In genomic region chr14:22370084-22370847, GRCh38 we compare ENCODE assay signal across 16 cellular contexts.
DNase-seq lines count a peak whose midpoint lies in the region; ATAC-seq, FAIRE-seq and TF ChIP-seq lines count a peak whose summit lies in the region.
"Had no signal": no experiment of that assay in that cellular context is flagged by ENCODE, and none has a peak within 500 bp of the region (broad histone marks: within the 10 kb centered on the region; RNA-seq: fewer than 3 reads in every experiment).

No MANE protein-coding gene starts in this region.

- ATAC-seq in lung (ENCODE audit: insufficient read depth, low FRiP score): peak; percentile 83

- H3K4me1 ChIP-seq in esophagus squamous epithelium (peaks cover 8 to 31% (median 13%) of the 10 kb centered on the region in 3 donors), lung (ENCODE audit: control insufficient read depth in 2 of 2, insufficient read depth in 2 of 2, low read length in 2 of 2) (peaks cover 0 to 15% of the 10 kb centered on the region in 2 donors)
- H3K4me1 ChIP-seq: colonic mucosa, spleen, testis had no signal

- H3K27ac ChIP-seq in esophagus squamous epithelium (peak overlapping the region; percentile 63 to 84 (median 72)), lung (ENCODE audit: low read depth in 1 of 2, low read length in 1 of 2) (peak overlapping the region; percentile 60 to 75)
- H3K27ac ChIP-seq: colonic mucosa, spleen, testis had no signal

- TF ChIP-seq CTCF in esophagus squamous epithelium (IDR thresholded peaks at IDR 0.05) (no peak), lung (IDR thresholded peaks at IDR 0.05; ENCODE audit: control extremely low read depth, extremely low read depth) (no peak)

- H3K27me3 ChIP-seq in esophagus squamous epithelium (no peaks in the 10 kb centered on the region), lung (ENCODE audit: control insufficient read depth, insufficient read depth) (no peaks in the 10 kb centered on the region)
- H3K27me3 ChIP-seq: colonic mucosa, spleen, testis had no signal

- TF ChIP-seq POLR2A in esophagus squamous epithelium (IDR thresholded peaks at IDR 0.05): no peak

- H3K4me3 ChIP-seq in esophagus squamous epithelium (no peak overlapping the region), lung (no peak overlapping the region)
- H3K4me3 ChIP-seq: colonic mucosa, spleen, testis had no signal

- no peaks in the 10 kb centered on the region for H3K36me3 ChIP-seq in esophagus squamous epithelium
- no peaks in the 10 kb centered on the region for H3K36me3 ChIP-seq in lung (ENCODE audit: control insufficient read depth in 2 of 2, insufficient read depth in 2 of 2, low read length in 2 of 2)
- H3K36me3 ChIP-seq: colonic mucosa, spleen had no signal

- H3K9me3 ChIP-seq in esophagus squamous epithelium (no peaks in the 10 kb centered on the region), lung (ENCODE audit: control insufficient read depth in 2 of 2, insufficient read depth in 1 of 2, low read length in 1 of 2) (no peaks in the 10 kb centered on the region)
- H3K9me3 ChIP-seq: colonic mucosa, spleen, testis had no signal

- 37 to 46% methylated on average over 2 of the region's 2 CpGs for WGBS in esophagus squamous epithelium, 2 donors
- 65 to 83% methylated on average over 2 of the region's 2 CpGs for WGBS in lung, 2 donors

- intact Hi-C loops in esophagus squamous epithelium (cut with DNase I): no loop called here

- peak; percentile 31 for DNase-seq in RCC 7860 (ENCODE audit: low spot score)
- DNase-seq in esophagus squamous epithelium (lab: John Stamatoyannopoulos, UW): no peak
- peak; percentile 85 for DNase-seq in lung (ENCODE audit: low spot score)
- DNase-seq in urothelium cell line (ENCODE audit: low spot score): peak; percentile 50
- DNase-seq in stimulated activated CD4-positive, alpha-beta T cell treated with anti-CD3 and anti-CD28 coated beads, Interleukin-1b, Interleukin-23, amount 100 ng/mL, for 48 hours: no peak
- DNase-seq in activated CD4-positive, alpha-beta T cell treated with anti-CD3 and anti-CD28 coated beads for 4 hours: no peak
- DNase-seq in NCI-H2029 (lab: John Stamatoyannopoulos, UW): no peak
- no peak for DNase-seq in ecto neural progenitor cell (ENCODE audit: low spot score)
- DNase-seq: activated naive CD8-positive, alpha-beta T cell treated with anti-CD3 and anti-CD28 coated beads for 36 hours; colonic mucosa; glutamatergic neuron; NCI-H146; NCI-H69; SHP77 treated with DMSO at 0.1 percent for 48 hours; spleen; testis had no signal

- FAIRE-seq in RCC 7860 (lab: Jason Lieb, UNC) (peak; percentile 52), urothelium cell line (lab: Jason Lieb, UNC) (no peak)

Comparison
In these comparisons a context has a peak if more than half of its experiments do, and no peak if none do; other contexts are left out.
1. DNase-seq: peak in RCC 7860 (single experiment), lung (single experiment) and urothelium cell line (single experiment); none in esophagus squamous epithelium (single experiment), stimulated activated CD4-positive, alpha-beta T cell treated with anti-CD3 and anti-CD28 coated beads, Interleukin-1b, Interleukin-23, amount 100 ng/mL, for 48 hours (single experiment), activated CD4-positive, alpha-beta T cell treated with anti-CD3 and anti-CD28 coated beads for 4 hours (0 of 2), NCI-H2029 (single experiment) and ecto neural progenitor cell (single experiment).